ENCODE assay signal across 9 cellular contexts in the genomic region with DNA sequence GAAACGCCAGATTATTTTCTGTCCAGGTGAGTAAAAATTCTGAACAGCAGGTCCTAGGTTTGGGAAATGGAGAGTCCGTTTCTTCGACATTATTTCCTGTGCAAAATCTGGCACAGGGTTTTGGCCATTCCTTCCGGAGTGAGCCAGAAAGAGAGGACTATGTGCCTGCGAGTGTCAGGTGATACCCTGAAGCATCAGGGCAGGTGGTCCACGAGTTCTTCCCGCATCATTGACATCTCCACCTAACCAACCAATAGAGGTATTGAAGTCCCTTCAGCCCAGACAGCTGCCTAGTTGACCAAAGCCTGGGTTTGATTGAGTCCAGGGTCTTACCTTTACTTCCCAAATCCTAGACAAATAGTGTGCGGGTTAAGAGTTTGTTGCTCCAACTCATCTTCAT. TPM values are rescaled to one million over a fixed set of nuclear protein-coding genes. Genes with fewer than 3 reads are reported as not detected.
DNase-seq lines count a peak whose midpoint lies in the region; ATAC-seq and TF ChIP-seq lines count a peak whose summit lies in the region.
"Had no signal": no experiment of that assay in that cellular context is flagged by ENCODE, and none has a peak within 500 bp of the region (broad histone marks: within the 10 kb centered on the region; RNA-seq: fewer than 3 reads in every experiment).

No MANE protein-coding gene starts in this region.

- DNase-seq in CD4-positive, alpha-beta T cell, result no peak
- peak; percentile 19 for DNase-seq in MM.1S
- DNase-seq in NCI-H446 treated with DMSO at 0.1 percent for 48 hours (lab: John Stamatoyannopoulos, UW), result no peak
- DNase-seq in putamen (ENCODE audit: low spot score), result no peak
- DNase-seq in central memory CD4-positive, alpha-beta T cell, result no peak
- DNase-seq: activated CD4-positive, alpha-beta T cell treated with anti-CD3 and anti-CD28 coated beads for 4 hours had no signal

- H3K9ac ChIP-seq in MM.1S (ENCODE audit: low read length) (peak overlapping the region; percentile 88), endocrine pancreas (ENCODE audit: control insufficient read depth, insufficient read depth, low read length) (peak overlapping the region; percentile 84)

- H3K4me2 ChIP-seq in MM.1S (ENCODE audit: low read depth, low read length), result peak overlapping the region; percentile 78

- CTCF ChIA-PET in CD4-positive, alpha-beta T cell (lab: Charles Lee), result no interaction called here

- H3K36me3 ChIP-seq in MM.1S (replicated peaks; ENCODE audit: insufficient read depth, low read length) (no peaks in the 10 kb centered on the region), endocrine pancreas (ENCODE audit: control insufficient read depth, insufficient read depth, low read length) (no peaks in the 10 kb centered on the region), neutrophil (peaks cover 19% of the 10 kb centered on the region)

- intact Hi-C loops in CD4-positive, alpha-beta T cell (cut with DNase I, micrococcal nuclease), result loop anchor here (2.0 to 10.0 kb wide), 5 partner anchors 49 to 785 kb away; a partner anchor contains a TSS

- H3K36me3 Mint-ChIP-seq in CD4-positive, alpha-beta T cell (ENCODE audit: low read depth), result peaks cover 25% of the 10 kb centered on the region

- H3K4me1 ChIP-seq in MM.1S (ENCODE audit: low read length) (peaks cover 16% of the 10 kb centered on the region), endocrine pancreas (ENCODE audit: control insufficient read depth, insufficient read depth, low read length) (peaks cover 10% of the 10 kb centered on the region), neutrophil (ENCODE audit: control insufficient read depth in 1 of 2, insufficient read depth in 1 of 2, low read depth in 1 of 2, low read length in 1 of 2) (peaks cover 30 to 33% of the 10 kb centered on the region in 2 experiments)

- peaks cover 10% of the 10 kb centered on the region; the same call in 1 of the 2 replicates for H4K20me1 ChIP-seq in MM.1S (ENCODE audit: insufficient read depth, low read length)

- peaks cover 62% of the 10 kb centered on the region for H3K4me1 Mint-ChIP-seq in CD4-positive, alpha-beta T cell (ENCODE audit: low read depth)

- H3F3A ChIP-seq in MM.1S (ENCODE audit: insufficient read depth, low read length), result no peaks in the 10 kb centered on the region; the same call in 1 of the 2 replicates

- no peaks in the 10 kb centered on the region for H3K9me3 ChIP-seq in CD4-positive, alpha-beta T cell (ENCODE audit: control insufficient read depth, low read length)
- H3K9me3 ChIP-seq in MM.1S (replicated peaks; ENCODE audit: insufficient read depth, low read length) (no peaks in the 10 kb centered on the region), endocrine pancreas (ENCODE audit: control insufficient read depth, low read length) (no peaks in the 10 kb centered on the region), neutrophil (no peaks in the 10 kb centered on the region)

- no peak for ATAC-seq in CD4-positive, alpha-beta T cell (ENCODE audit: poor library complexity)
- no peak for ATAC-seq in GM18873 (IDR thresholded peaks at IDR 0.05; ENCODE audit: low FRiP score, unreplicated experiment)

- peak overlapping the region; percentile 91 for H3K27ac Mint-ChIP-seq in CD4-positive, alpha-beta T cell

- H3K9me3 Mint-ChIP-seq in CD4-positive, alpha-beta T cell, result no peaks in the 10 kb centered on the region

- no peaks in the 10 kb centered on the region for H3K9me2 ChIP-seq in MM.1S (replicated peaks; ENCODE audit: insufficient read depth, low read length)

- no peaks in the 10 kb centered on the region for H3K27me3 Mint-ChIP-seq in CD4-positive, alpha-beta T cell

- POLR2A ChIA-PET in CD4-positive, alpha-beta T cell (lab: Charles Lee), result interaction anchor here (0.7 to 1.5 kb wide), 5 partner anchors 9 to 396 kb away, joined by 3 to 5 read pairs (median 3); a partner anchor contains a TSS

- peak overlapping the region; percentile 91 for H3K4me3 Mint-ChIP-seq in CD4-positive, alpha-beta T cell

- peaks cover 69% of the 10 kb centered on the region for H3K79me2 ChIP-seq in MM.1S (ENCODE audit: low read length)

- H2AFZ ChIP-seq in MM.1S (ENCODE audit: low read length), result peak overlapping the region; percentile 99

- no peaks in the 10 kb centered on the region for H3K27me3 ChIP-seq in CD4-positive, alpha-beta T cell (ENCODE audit: control insufficient read depth, insufficient read depth, low read length)
- H3K27me3 ChIP-seq in MM.1S (replicated peaks; ENCODE audit: insufficient read depth, low read length), result no peaks in the 10 kb centered on the region
- no peaks in the 10 kb centered on the region for H3K27me3 ChIP-seq in endocrine pancreas (ENCODE audit: control insufficient read depth, insufficient read depth, low read length)
- H3K27me3 ChIP-seq in neutrophil, result no peaks in the 10 kb centered on the region

- H3K4me3 ChIP-seq in MM.1S (ENCODE audit: low read length) (peak overlapping the region; percentile 100), endocrine pancreas (ENCODE audit: control insufficient read depth, insufficient read depth, low read length) (peak overlapping the region; percentile 84), neutrophil (ENCODE audit: low read depth in 1 of 2, low read length in 1 of 2) (peak overlapping the region; percentile 68 to 85)

- H3K27ac ChIP-seq in CD4-positive, alpha-beta T cell (ENCODE audit: low read depth, low read length), result peak overlapping the region; percentile 83
- H3K27ac ChIP-seq in MM.1S (ENCODE audit: low read length) (no peak overlapping the region), neutrophil (peak overlapping the region; percentile 97)

- TF ChIP-seq CTCF in CD4-positive, alpha-beta T cell (IDR thresholded peaks at IDR 0.05), result no peak
- TF ChIP-seq CTCF in MM.1S (IDR thresholded peaks at IDR 0.05; ENCODE audit: low read length), result no peak
- TF ChIP-seq CTCF in neutrophil (IDR thresholded peaks at IDR 0.05), result no peak

RNA-seq across cellular contexts. Expression of a gene that starts 0.8 kb away (rescaled TPM):
- 10 to 100 TPM; 13.7 to 15.1 TPM for total RNA-seq in CD4-positive, alpha-beta T cell

RNA-seq across cellular contexts. Expression of a gene that starts 1.0 kb away (rescaled TPM):
- total RNA-seq in CD4-positive, alpha-beta T cell, result 100 to 1,000 TPM; 137 to 146 TPM

RNA-seq across cellular contexts. Expression of a gene that starts 57.6 kb away (rescaled TPM):
- total RNA-seq in CD4-positive, alpha-beta T cell, result 10 to 100 TPM; 41.9 to 43.5 TPM
